Comparison of ENCODE assay signal across 8 cellular contexts in genomic region chr19:12945479-12946091, GRCh38. TPM values are rescaled to one million over a fixed set of nuclear protein-coding genes. Genes with fewer than 3 reads are reported as not detected.
DNase-seq lines count a peak whose midpoint lies in the region; ATAC-seq, FAIRE-seq and TF ChIP-seq lines count a peak whose summit lies in the region.

Gene RAD23A (plus strand): TSS chr19:12945862. CDS start chr19:12945949, 87 bp downstream.

- no peak for TF ChIP-seq CTCF in cardiac muscle cell (IDR thresholded peaks at IDR 0.05; ENCODE audit: low read depth, low read length)
- TF ChIP-seq CTCF in tibial nerve (IDR thresholded peaks at IDR 0.05), result peak in 2 of 5 experiments; percentile 26 to 58

- TF ChIP-seq POLR2A in GM12892 (IDR thresholded peaks at IDR 0.05; ENCODE audit: low read depth, low read length) (peak; percentile 97), tibial nerve (IDR thresholded peaks at IDR 0.05) (peak; percentile 88 to 89)

- POLR2A ChIA-PET in T-cell (lab: Charles Lee), result interaction anchor here in 1 of 2 donors (0.5 kb wide), 1 partner anchor 22 kb away, joined by 3 read pairs; no protein-coding TSS in a partner anchor

- H3K27me3 Mint-ChIP-seq in T-cell, result no peaks in the 10 kb centered on the region

- H3K27ac ChIP-seq in cardiac muscle cell (peak within 1 kb of the TSS; percentile 98), trophoblast cell (ENCODE audit: low read depth, low read length) (peak within 1 kb of the TSS; percentile 98), tibial nerve (peak within 1 kb of the TSS; percentile 82 to 98 (median 96))

- no peak within 1 kb of the TSS for H3K23ac ChIP-seq in trophoblast cell (ENCODE audit: low read length)

- H3K4me3 ChIP-seq in adipocyte (ENCODE audit: low read length) (peak within 1 kb of the TSS; percentile 88), cardiac muscle cell (peak within 1 kb of the TSS; percentile 86), trophoblast cell (ENCODE audit: low read depth, low read length) (peak within 1 kb of the TSS; percentile 97), tibial nerve (peak within 1 kb of the TSS; percentile 72 to 99 (median 94))

- no peaks in the 10 kb centered on the region for H3K9me3 Mint-ChIP-seq in T-cell

- peak within 1 kb of the TSS; percentile 91 to 92 for H3K27ac Mint-ChIP-seq in T-cell

- no CpG with 5 or more reads among the region's 62 CpGs for WGBS in trophoblast cell (ENCODE audit: extremely low coverage, insufficient coverage, insufficient read length)
- 1 to 3% methylated on average over 15 to 56 of the region's 62 CpGs for WGBS in tibial nerve, 2 donors

- H2BK120ac ChIP-seq in trophoblast cell (ENCODE audit: insufficient read depth, low read length, poor library complexity), result peak within 1 kb of the TSS; percentile 54

- H4K8ac ChIP-seq in trophoblast cell (ENCODE audit: low read depth, low read length), result peak within 1 kb of the TSS; percentile 79

- H3K79me2 ChIP-seq in trophoblast cell (ENCODE audit: control insufficient read depth, insufficient read depth, low read length, poor library complexity), result peaks cover 4% of the 10 kb centered on the region

- H3K4me3 Mint-ChIP-seq in T-cell, result peak within 1 kb of the TSS; percentile 86 to 93 (median 88)

- no peaks in the 10 kb centered on the region for H3K9me3 ChIP-seq in adipocyte (ENCODE audit: control insufficient read depth, low read length)
- H3K9me3 ChIP-seq in cardiac muscle cell (ENCODE audit: low read depth), result no peaks in the 10 kb centered on the region
- peaks cover 2% of the 10 kb centered on the region for H3K9me3 ChIP-seq in trophoblast cell (ENCODE audit: insufficient read depth, low read depth, low read length)
- H3K9me3 ChIP-seq in tibial nerve, result no peaks in the 10 kb centered on the region

- H2BK5ac ChIP-seq in trophoblast cell (ENCODE audit: low read depth, low read length, poor library complexity), result peak within 1 kb of the TSS; percentile 84

- H4K12ac ChIP-seq in trophoblast cell (ENCODE audit: low read depth, low read length), result peak within 1 kb of the TSS; percentile 72

- H3K4ac ChIP-seq in trophoblast cell (ENCODE audit: low read depth, low read length), result peak within 1 kb of the TSS; percentile 61

- TF ChIP-seq EP300 in tibial nerve (IDR thresholded peaks at IDR 0.05), result peak; percentile 84 to 98

- FAIRE-seq in GM12892 (lab: Jason Lieb, UNC), result peak; percentile 100

- H3K4me1 Mint-ChIP-seq in T-cell, result peaks cover 42 to 54% (median 52%) of the 10 kb centered on the region in 3 donors

- peak within 1 kb of the TSS; percentile 73 for H3K14ac ChIP-seq in trophoblast cell (ENCODE audit: low read length)

- H3K27me3 ChIP-seq in adipocyte (replicated peaks; ENCODE audit: control insufficient read depth, insufficient read depth, low read length), result no peaks in the 10 kb centered on the region
- no peaks in the 10 kb centered on the region for H3K27me3 ChIP-seq in cardiac muscle cell
- H3K27me3 ChIP-seq in trophoblast cell (ENCODE audit: insufficient read depth, low read length), result no peaks in the 10 kb centered on the region
- no peaks in the 10 kb centered on the region for H3K27me3 ChIP-seq in tibial nerve

- H3K36me3 Mint-ChIP-seq in T-cell, result peaks cover 39% of the 10 kb centered on the region

- peak within 1 kb of the TSS; percentile 55 for H2AK5ac ChIP-seq in trophoblast cell (ENCODE audit: low read length)

- H3K4me1 ChIP-seq in adipocyte (ENCODE audit: control insufficient read depth, insufficient read depth, low read length) (peaks cover 36% of the 10 kb centered on the region), cardiac muscle cell (ENCODE audit: low read depth) (peaks cover 4% of the 10 kb centered on the region), trophoblast cell (ENCODE audit: control insufficient read depth in 1 of 2, insufficient read depth in 2 of 2, low read length in 2 of 2) (peaks cover 5 to 10% of the 10 kb centered on the region in 2 experiments), tibial nerve (peaks cover 0 to 61% (median 16%) of the 10 kb centered on the region in 4 donors)

- DNase-seq in GM12892 (ENCODE audit: insufficient read length), result peak; percentile 89
- peak; percentile 80 for DNase-seq in NCI-H1436 treated with DMSO at 0.1 percent for 48 hours (lab: John Stamatoyannopoulos, UW)
- peak; percentile 95 to 99 (median 97) for DNase-seq in T-cell
- peak; percentile 100 for DNase-seq in adipocyte (ENCODE audit: low read depth)
- DNase-seq in cardiac muscle cell (ENCODE audit: low read depth in 1 of 2, low spot score in 1 of 2), result peak; percentile 99
- peak; percentile 99 to 100 for DNase-seq in trophoblast cell
- DNase-seq in tibial nerve (ENCODE audit: low spot score in 2 of 2), result peak; percentile 95 to 96

- CTCF ChIA-PET in T-cell (lab: Charles Lee), result no interaction called here

- peaks cover 8% of the 10 kb centered on the region for H3K79me1 ChIP-seq in trophoblast cell (ENCODE audit: low read length)

- H3K4me2 ChIP-seq in trophoblast cell (ENCODE audit: low read length), result peak within 1 kb of the TSS; percentile 95

- no peak within 1 kb of the TSS for H2BK12ac ChIP-seq in trophoblast cell (ENCODE audit: low read length)

- peak within 1 kb of the TSS; percentile 43 for H2AFZ ChIP-seq in trophoblast cell (ENCODE audit: insufficient read depth, low read length, poor library complexity)

- ATAC-seq in HG02840 (IDR thresholded peaks at IDR 0.05; ENCODE audit: low FRiP score, unreplicated experiment) (peak; percentile 89), T-cell (replicated peaks in 1 of 4) (peak; percentile 80 to 86 (median 84))

- H3K18ac ChIP-seq in trophoblast cell (ENCODE audit: low read length), result peak within 1 kb of the TSS; percentile 73

- peak within 1 kb of the TSS; percentile 86 for H4K91ac ChIP-seq in trophoblast cell (ENCODE audit: low read depth, low read length)

- peaks cover 72% of the 10 kb centered on the region for H3K36me3 ChIP-seq in adipocyte (ENCODE audit: control insufficient read depth, insufficient read depth, low read length, severe bottlenecking)
- peaks cover 53% of the 10 kb centered on the region for H3K36me3 ChIP-seq in cardiac muscle cell
- peaks cover 64 to 68% of the 10 kb centered on the region in 2 experiments for H3K36me3 ChIP-seq in trophoblast cell (ENCODE audit: control insufficient read depth in 1 of 2, insufficient read depth in 2 of 2, low read length in 2 of 2)
- H3K36me3 ChIP-seq in tibial nerve, result peaks cover 2 to 76% (median 57%) of the 10 kb centered on the region in 3 donors

- H3K9ac ChIP-seq in adipocyte (ENCODE audit: low read length), result peak within 1 kb of the TSS; percentile 93
- peak within 1 kb of the TSS; percentile 98 for H3K9ac ChIP-seq in trophoblast cell (ENCODE audit: low read length)

RNA-seq across cellular contexts. Expression of gene RAD23A, which starts in this region (rescaled TPM):
- 80.1 TPM for polyA plus RNA-seq in GM12892 (2012; ENCODE audit: missing spikeins)
- total RNA-seq in T-cell (100 to 1,000 TPM in 3 of 5 donors, 10 to 100 TPM in 2; 82.0 to 116 (median 104) TPM), cardiac muscle cell (157 and 191 TPM in 2 replicates), tibial nerve (100 to 1,000 TPM in 3 of 4 donors, 10 to 100 TPM in 1; 89.2 to 111 (median 108) TPM)
- polyA plus RNA-seq in cardiac muscle cell, result 182 and 225 TPM in 2 replicates
- 91.0 and 92.1 TPM in 2 replicates for polyA plus RNA-seq in trophoblast cell (2013)

Comparison
In these comparisons a context has a peak if more than half of its experiments do, and no peak if none do; other contexts are left out.
1. Peak in every context shown above with its lines: DNase-seq, ATAC-seq, H3K4me3 ChIP-seq and H3K27ac ChIP-seq.